In the genomic region with DNA sequence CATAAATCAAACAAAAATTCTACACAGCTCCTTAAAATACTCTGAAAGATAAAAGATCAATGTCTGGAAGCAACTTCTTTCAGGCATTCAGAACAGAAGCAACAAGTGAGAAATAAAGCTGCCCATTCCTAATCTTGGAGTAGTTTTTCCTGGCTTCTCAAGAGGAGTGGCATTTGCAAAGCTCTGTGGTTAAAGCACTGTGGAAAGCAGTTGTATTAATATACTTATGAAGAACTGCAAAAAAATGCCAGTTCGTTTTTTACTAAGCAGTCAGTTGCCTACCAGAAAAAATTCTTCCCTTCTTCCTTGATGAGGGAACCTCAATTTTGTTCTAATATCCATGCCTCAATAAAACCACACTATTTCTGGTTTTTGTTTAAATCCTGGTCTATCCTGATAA, we compare ENCODE assay signal across 19 cellular contexts.
DNase-seq lines count a peak whose midpoint lies in the region; ATAC-seq and TF ChIP-seq lines count a peak whose summit lies in the region.
"Had no signal": no experiment of that assay in that cellular context is flagged by ENCODE, and none has a peak within 500 bp of the region (broad histone marks: within the 10 kb centered on the region; RNA-seq: fewer than 3 reads in every experiment).

No MANE protein-coding gene starts in this region.

- ATAC-seq in SK-N-SH treated with all-trans-retinoic acid at 6 μM for 48 hours: peak; percentile 18; the same call in 2 of the 3 replicates
- ATAC-seq in GM18867 (IDR thresholded peaks at IDR 0.05; ENCODE audit: unreplicated experiment): no peak
- no peak for ATAC-seq in HG03571 (IDR thresholded peaks at IDR 0.05; ENCODE audit: unreplicated experiment)
- ATAC-seq: GM23338; left lobe of liver; stimulated activated effector memory CD8-positive, alpha-beta T cell treated with anti-CD3 and anti-CD28 coated beads, Interleukin-12 subunit alpha, Interleukin-12 subunit beta, amount 100 ng/mL, for 72 hours had no signal

- H3K27ac Mint-ChIP-seq in Calu3 (ENCODE audit: unreplicated experiment): peak overlapping the region; percentile 94
- H3K27ac Mint-ChIP-seq: GM23338 had no signal

- H3K4me3 Mint-ChIP-seq in Calu3 (ENCODE audit: low read depth, unreplicated experiment): no peak overlapping the region
- H3K4me3 Mint-ChIP-seq: GM23338; stimulated activated effector memory CD8-positive, alpha-beta T cell treated with anti-CD3 and anti-CD28 coated beads, Interleukin-12 subunit alpha, Interleukin-12 subunit beta, amount 100 ng/mL, for 72 hours had no signal

- H3K9me3 Mint-ChIP-seq in Calu3 (ENCODE audit: low read depth, unreplicated experiment): peaks cover 5% of the 10 kb centered on the region
- H3K9me3 Mint-ChIP-seq: GM23338; stimulated activated effector memory CD8-positive, alpha-beta T cell treated with anti-CD3 and anti-CD28 coated beads, Interleukin-12 subunit alpha, Interleukin-12 subunit beta, amount 100 ng/mL, for 72 hours had no signal

- no peaks in the 10 kb centered on the region for H3K27me3 Mint-ChIP-seq in Calu3 (ENCODE audit: unreplicated experiment)

- DNase-seq in A172 (ENCODE audit: low spot score): peak; percentile 16
- no peak for DNase-seq in Calu3
- DNase-seq in fibroblast of the aortic adventitia (ENCODE audit: low read depth): peak; percentile 39
- DNase-seq in KG1 (lab: John Stamatoyannopoulos, UW): no peak
- DNase-seq in ACHN: no peak
- DNase-seq: activated CD4-positive, alpha-beta T cell treated with anti-CD3 and anti-CD28 coated beads, Interleukin-2, amount 50 U/mL, for 1 hour; activated naive CD4-positive, alpha-beta T cell treated with Interleukin-2 at 50 U/mL for 16 hours; MV-4-11; NCI-H1930; NCI-H446; RPMI8226; stimulated activated CD4-positive, alpha-beta T cell treated with anti-CD3 and anti-CD28 coated beads, Interleukin-15, amount 100 ng/mL, for 24 hours; tibial artery had no signal

- no peak overlapping the region for H3K4me3 ChIP-seq in fibroblast of the aortic adventitia (ENCODE audit: low read depth, low read length)
- H3K4me3 ChIP-seq: GM23338, tibial artery had no signal

- intact Hi-C loops in Calu3 (cut with micrococcal nuclease; ENCODE audit: unreplicated experiment): loop anchor here (5.0 kb wide), 1 partner anchor 95 kb away; no protein-coding TSS in a partner anchor

- in situ Hi-C loops in ACHN (cut with HindIII; ENCODE audit: low pct_ligation_motif_present, low pct_unique_long_range_greater_than_20kb, low sequenced_read_pairs): no loop called here

- H3K36me3 Mint-ChIP-seq in Calu3 (ENCODE audit: insufficient read depth, unreplicated experiment): peaks cover 9% of the 10 kb centered on the region
- H3K36me3 Mint-ChIP-seq: stimulated activated effector memory CD8-positive, alpha-beta T cell treated with anti-CD3 and anti-CD28 coated beads, Interleukin-12 subunit alpha, Interleukin-12 subunit beta, amount 100 ng/mL, for 72 hours had no signal

- TF ChIP-seq CTCF in Calu3 (IDR thresholded peaks at IDR 0.05; ENCODE audit: unreplicated experiment) (no peak), fibroblast of the aortic adventitia (IDR thresholded peaks at IDR 0.05; ENCODE audit: insufficient read depth, low read length) (no peak)

- BruUV-seq in Calu3 (replicated peaks; lab: Mats Ljungman, UMichigan): no TSS peak

- H3K4me1 Mint-ChIP-seq in Calu3 (ENCODE audit: low read depth, unreplicated experiment): peaks cover 63% of the 10 kb centered on the region

- CTCF ChIA-PET in Calu3 (lab: Charles Lee): interaction anchor here (1.6 kb wide), 1 partner anchor 13 kb away, joined by 4 read pairs; no protein-coding TSS in a partner anchor

TF ChIP-seq in SK-N-SH treated with all-trans-retinoic acid at 6 μM for 48 hours, 23 proteins besides CTCF, POLR2A, EP300 and RAD21:
- TF ChIP-seq OSR1 (CRISPR knock-in tag; IDR thresholded peaks at IDR 0.05): no peak
- no peak for TF ChIP-seq TSHZ2 (CRISPR knock-in tag; IDR thresholded peaks at IDR 0.05)
- TF ChIP-seq ZC3H10 (CRISPR knock-in tag; IDR thresholded peaks at IDR 0.05): no peak
- no peak for TF ChIP-seq ZNF70 (CRISPR knock-in tag; IDR thresholded peaks at IDR 0.05)
- no peak for TF ChIP-seq ESRRG (CRISPR knock-in tag; IDR thresholded peaks at IDR 0.05)
- no peak for TF ChIP-seq GLIS3 (CRISPR knock-in tag; IDR thresholded peaks at IDR 0.05)
- TF ChIP-seq CSDC2 (CRISPR knock-in tag; IDR thresholded peaks at IDR 0.05): no peak
- TF ChIP-seq ARNTL (CRISPR knock-in tag; IDR thresholded peaks at IDR 0.05; ENCODE audit: borderline replicate concordance, low read depth): no peak
- TF ChIP-seq, protein P1, sequence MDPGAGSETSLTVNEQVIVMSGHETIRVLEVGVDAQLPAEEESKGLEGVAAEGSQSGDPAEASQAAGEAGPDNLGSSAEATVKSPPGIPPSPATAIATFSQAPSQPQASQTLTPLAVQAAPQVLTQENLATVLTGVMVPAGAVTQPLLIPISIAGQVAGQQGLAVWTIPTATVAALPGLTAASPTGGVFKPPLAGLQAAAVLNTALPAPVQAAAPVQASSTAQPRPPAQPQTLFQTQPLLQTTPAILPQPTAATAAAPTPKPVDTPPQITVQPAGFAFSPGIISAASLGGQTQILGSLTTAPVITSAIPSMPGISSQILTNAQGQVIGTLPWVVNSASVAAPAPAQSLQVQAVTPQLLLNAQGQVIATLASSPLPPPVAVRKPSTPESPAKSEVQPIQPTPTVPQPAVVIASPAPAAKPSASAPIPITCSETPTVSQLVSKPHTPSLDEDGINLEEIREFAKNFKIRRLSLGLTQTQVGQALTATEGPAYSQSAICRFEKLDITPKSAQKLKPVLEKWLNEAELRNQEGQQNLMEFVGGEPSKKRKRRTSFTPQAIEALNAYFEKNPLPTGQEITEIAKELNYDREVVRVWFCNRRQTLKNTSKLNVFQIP (CRISPR knock-in tag; IDR thresholded peaks at IDR 0.05; ENCODE audit: borderline replicate concordance, low read depth): no peak
- no peak for TF ChIP-seq TCF4 (CRISPR knock-in tag; IDR thresholded peaks at IDR 0.05; ENCODE audit: borderline replicate concordance)
- no peak for TF ChIP-seq ZFP3 (CRISPR knock-in tag; IDR thresholded peaks at IDR 0.05)
- no peak for TF ChIP-seq ZNF565 (CRISPR knock-in tag; conservative IDR thresholded peaks at IDR 0.05; ENCODE audit: low read depth)
- no peak for TF ChIP-seq TOX (CRISPR knock-in tag; IDR thresholded peaks at IDR 0.05; ENCODE audit: borderline replicate concordance)
- TF ChIP-seq, protein P2, sequence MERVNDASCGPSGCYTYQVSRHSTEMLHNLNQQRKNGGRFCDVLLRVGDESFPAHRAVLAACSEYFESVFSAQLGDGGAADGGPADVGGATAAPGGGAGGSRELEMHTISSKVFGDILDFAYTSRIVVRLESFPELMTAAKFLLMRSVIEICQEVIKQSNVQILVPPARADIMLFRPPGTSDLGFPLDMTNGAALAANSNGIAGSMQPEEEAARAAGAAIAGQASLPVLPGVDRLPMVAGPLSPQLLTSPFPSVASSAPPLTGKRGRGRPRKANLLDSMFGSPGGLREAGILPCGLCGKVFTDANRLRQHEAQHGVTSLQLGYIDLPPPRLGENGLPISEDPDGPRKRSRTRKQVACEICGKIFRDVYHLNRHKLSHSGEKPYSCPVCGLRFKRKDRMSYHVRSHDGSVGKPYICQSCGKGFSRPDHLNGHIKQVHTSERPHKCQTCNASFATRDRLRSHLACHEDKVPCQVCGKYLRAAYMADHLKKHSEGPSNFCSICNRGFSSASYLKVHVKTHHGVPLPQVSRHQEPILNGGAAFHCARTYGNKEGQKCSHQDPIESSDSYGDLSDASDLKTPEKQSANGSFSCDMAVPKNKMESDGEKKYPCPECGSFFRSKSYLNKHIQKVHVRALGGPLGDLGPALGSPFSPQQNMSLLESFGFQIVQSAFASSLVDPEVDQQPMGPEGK (CRISPR knock-in tag; IDR thresholded peaks at IDR 0.05; ENCODE audit: borderline replicate concordance): no peak
- TF ChIP-seq, protein P3, sequence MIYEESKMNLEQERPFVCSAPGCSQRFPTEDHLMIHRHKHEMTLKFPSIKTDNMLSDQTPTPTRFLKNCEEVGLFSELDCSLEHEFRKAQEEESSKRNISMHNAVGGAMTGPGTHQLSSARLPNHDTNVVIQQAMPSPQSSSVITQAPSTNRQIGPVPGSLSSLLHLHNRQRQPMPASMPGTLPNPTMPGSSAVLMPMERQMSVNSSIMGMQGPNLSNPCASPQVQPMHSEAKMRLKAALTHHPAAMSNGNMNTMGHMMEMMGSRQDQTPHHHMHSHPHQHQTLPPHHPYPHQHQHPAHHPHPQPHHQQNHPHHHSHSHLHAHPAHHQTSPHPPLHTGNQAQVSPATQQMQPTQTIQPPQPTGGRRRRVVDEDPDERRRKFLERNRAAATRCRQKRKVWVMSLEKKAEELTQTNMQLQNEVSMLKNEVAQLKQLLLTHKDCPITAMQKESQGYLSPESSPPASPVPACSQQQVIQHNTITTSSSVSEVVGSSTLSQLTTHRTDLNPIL (CRISPR knock-in tag; IDR thresholded peaks at IDR 0.05; ENCODE audit: low read depth): no peak
- TF ChIP-seq PPARA (CRISPR knock-in tag; IDR thresholded peaks at IDR 0.05; ENCODE audit: borderline replicate concordance): no peak
- no peak for TF ChIP-seq ISL1 (CRISPR knock-in tag; IDR thresholded peaks at IDR 0.05)

Comparison
In these comparisons a context has a peak if more than half of its experiments do, and no peak if none do; other contexts are left out.
1. DNase-seq: peak in A172 (single experiment) and fibroblast of the aortic adventitia (single experiment); none in Calu3 (single experiment), KG1 (single experiment) and ACHN (single experiment).